Comparison of ENCODE assay signal across 11 cellular contexts in genomic region chr14:57889245-57889644, GRCh38. TPM values are rescaled to one million over a fixed set of nuclear protein-coding genes. Genes with fewer than 3 reads are reported as not detected.
A peak's percentile ranks its signal among the peaks of the same experiment; 100 is the strongest.
DNase-seq lines count a peak whose midpoint lies in the region; ATAC-seq, FAIRE-seq and TF ChIP-seq lines count a peak whose summit lies in the region.
"Had no signal": no experiment of that assay in that cellular context is flagged by ENCODE, and none has a peak within 500 bp of the region (broad histone marks: within the 10 kb centered on the region; RNA-seq: fewer than 3 reads in every experiment).

No MANE protein-coding gene starts in this region.

- H4K8ac ChIP-seq in neuronal stem cell (ENCODE audit: low read depth, low read length) = no peak overlapping the region

- CTCF ChIA-PET in Calu3 (lab: Charles Lee) = no interaction called here

- H3K79me1 ChIP-seq in neuronal stem cell (ENCODE audit: low read depth, low read length) = no peaks in the 10 kb centered on the region

- H2AK5ac ChIP-seq in neuronal stem cell (ENCODE audit: low read depth, low read length) = no peak overlapping the region

- H3K4me1 ChIP-seq in neuronal stem cell (ENCODE audit: control insufficient read depth in 2 of 2, insufficient read depth in 1 of 2, low read depth in 1 of 2, low read length in 2 of 2) = peaks cover 0 to 1% of the 10 kb centered on the region in 2 donors

- no peak for FAIRE-seq in GM12892 (lab: Jason Lieb, UNC)

- H3K4me1 Mint-ChIP-seq in Calu3 (ENCODE audit: low read depth, unreplicated experiment) = no peaks in the 10 kb centered on the region
- H3K4me1 Mint-ChIP-seq: CD14-positive monocyte had no signal

- H3K27me3 ChIP-seq in neuronal stem cell (ENCODE audit: control insufficient read depth in 3 of 3, insufficient read depth in 3 of 3, low read depth in 1 of 3, low read length in 3 of 3) = no peaks in the 10 kb centered on the region

- no peaks in the 10 kb centered on the region for H3K9me3 Mint-ChIP-seq in Calu3 (ENCODE audit: low read depth, unreplicated experiment)
- H3K9me3 Mint-ChIP-seq: activated T-cell treated with anti-CD3 and anti-CD28 coated beads, Interleukin-2, amount 50 U/mL, for 4 hours; CD14-positive monocyte had no signal

- H2BK12ac ChIP-seq in neuronal stem cell (ENCODE audit: low read length) = no peak overlapping the region

- peaks cover 0 to 3% of the 10 kb centered on the region in 2 donors for H3K36me3 ChIP-seq in neuronal stem cell (replicated peaks in 1 of 2; ENCODE audit: control insufficient read depth in 2 of 2, insufficient read depth in 2 of 2, low read length in 2 of 2)

- DNase-seq in Calu3 = peak; percentile 26
- peak; percentile 5 for DNase-seq in NCI-H446 treated with DMSO at 0.1 percent for 48 hours (lab: John Stamatoyannopoulos, UW)
- peak; percentile 64 for DNase-seq in epithelial cell of proximal tubule (ENCODE audit: low read depth)
- no peak for DNase-seq in neuronal stem cell (ENCODE audit: low spot score)
- no peak for DNase-seq in GM12892 (ENCODE audit: insufficient read length)
- DNase-seq: activated T-cell treated with anti-CD3 and anti-CD28 coated beads, Interleukin-2, amount 50 U/mL, for 4 hours; stimulated activated CD4-positive, alpha-beta T cell treated with anti-CD3 and anti-CD28 coated beads, Interleukin-1b, Interleukin-23, amount 100 ng/mL, for 48 hours had no signal

- H2BK120ac ChIP-seq in neuronal stem cell (ENCODE audit: low read depth, low read length) = no peak overlapping the region

- no peak overlapping the region for H3K9ac ChIP-seq in neuronal stem cell (ENCODE audit: low read depth, low read length, poor library complexity)

- H3K23ac ChIP-seq in neuronal stem cell (ENCODE audit: low read depth, low read length, poor library complexity) = no peak overlapping the region

- ATAC-seq in HG03280 (IDR thresholded peaks at IDR 0.05; ENCODE audit: unreplicated experiment) (no peak), GM21526 (IDR thresholded peaks at IDR 0.05; ENCODE audit: low FRiP score, unreplicated experiment) (no peak), GM18907 (IDR thresholded peaks at IDR 0.05; ENCODE audit: unreplicated experiment) (no peak)
- ATAC-seq: activated T-cell treated with anti-CD3 and anti-CD28 coated beads, Interleukin-2, amount 50 U/mL, for 4 hours had no signal

- no peak overlapping the region for H3K27ac Mint-ChIP-seq in Calu3 (ENCODE audit: unreplicated experiment)

- H3K9me3 ChIP-seq in neuronal stem cell (replicated peaks in 1 of 2; ENCODE audit: control insufficient read depth in 2 of 2, insufficient read depth in 1 of 2, low read depth in 1 of 2, low read length in 2 of 2) = peaks cover 0 to 2% of the 10 kb centered on the region in 2 donors

- intact Hi-C loops in Calu3 (cut with micrococcal nuclease; ENCODE audit: unreplicated experiment) = no loop called here

- H2BK5ac ChIP-seq in neuronal stem cell (ENCODE audit: low read length) = no peak overlapping the region

- no CpG with 5 or more reads among the region's 4 CpGs for WGBS in neuronal stem cell (ENCODE audit: extremely low coverage in 2 of 2, insufficient read length in 2 of 2, insufficient replicate concordance in 1 of 2), 2 donors

- TF ChIP-seq POLR2A in GM12892 (IDR thresholded peaks at IDR 0.05; ENCODE audit: low read depth, low read length) = no peak

- H3K27me3 Mint-ChIP-seq in Calu3 (ENCODE audit: unreplicated experiment) = peaks cover 17% of the 10 kb centered on the region

- no peak for TF ChIP-seq CTCF in Calu3 (IDR thresholded peaks at IDR 0.05; ENCODE audit: unreplicated experiment)
- no peak for TF ChIP-seq CTCF in epithelial cell of proximal tubule (conservative IDR thresholded peaks at IDR 0.05; ENCODE audit: low read depth, low read length)

- H3K4me3 Mint-ChIP-seq in Calu3 (ENCODE audit: low read depth, unreplicated experiment) = no peak overlapping the region
- H3K4me3 Mint-ChIP-seq: activated T-cell treated with anti-CD3 and anti-CD28 coated beads, Interleukin-2, amount 50 U/mL, for 4 hours; CD14-positive monocyte had no signal

- H2BK15ac ChIP-seq in neuronal stem cell (ENCODE audit: low read length) = no peak overlapping the region

- H3K36me3 Mint-ChIP-seq in Calu3 (ENCODE audit: insufficient read depth, unreplicated experiment) = no peaks in the 10 kb centered on the region
- H3K36me3 Mint-ChIP-seq: CD14-positive monocyte had no signal

- no peak overlapping the region for H3K14ac ChIP-seq in neuronal stem cell (ENCODE audit: low read length)

- H3K18ac ChIP-seq in neuronal stem cell (ENCODE audit: low read length) = peak overlapping the region; percentile 11

- H4K91ac ChIP-seq in neuronal stem cell (ENCODE audit: low read depth, low read length, poor library complexity) = no peak overlapping the region

- no peak overlapping the region for H3K4me2 ChIP-seq in neuronal stem cell (ENCODE audit: insufficient read depth, low read length, poor library complexity, severe bottlenecking)

- H2AFZ ChIP-seq in neuronal stem cell (ENCODE audit: low read length) = no peak overlapping the region

- no peak overlapping the region for H3K27ac ChIP-seq in neuronal stem cell (replicated peaks; ENCODE audit: low read length)

- H3K4me3 ChIP-seq in epithelial cell of proximal tubule (ENCODE audit: low read depth, low read length) = no peak overlapping the region
- H3K4me3 ChIP-seq in neuronal stem cell (ENCODE audit: low read length in 2 of 2) = no peak overlapping the region

- no TSS peak for BruUV-seq in Calu3 (replicated peaks; lab: Mats Ljungman, UMichigan)

- H3K4ac ChIP-seq in neuronal stem cell (ENCODE audit: low read length) = no peak overlapping the region

RNA-seq across cellular contexts. Expression of gene SLC35F4, which starts 23.4 kb away (rescaled TPM):
- not detected in 2 replicates for total RNA-seq in Calu3 (2022)
- not detected in 2 replicates for total RNA-seq in epithelial cell of proximal tubule
- polyA plus RNA-seq in neuronal stem cell (2013, experiment 1 of 2) = 0.13 TPM
- polyA plus RNA-seq in neuronal stem cell (2013, experiment 2 of 2) = 0.08 TPM
- not detected for polyA plus RNA-seq in GM12892 (2012; ENCODE audit: missing spikeins)
- total RNA-seq: activated T-cell treated with anti-CD3 and anti-CD28 coated beads, Interleukin-2, amount 50 U/mL, for 4 hours had no signal
- polyA plus RNA-seq: CD14-positive monocyte had no signal

Comparison
In these comparisons a context has a peak if more than half of its experiments do, and no peak if none do; other contexts are left out.
1. DNase-seq: peak in Calu3 (single experiment), NCI-H446 treated with DMSO at 0.1 percent for 48 hours (single experiment) and epithelial cell of proximal tubule (single experiment); none in neuronal stem cell (single experiment) and GM12892 (single experiment).